ENCODE assay signal across 8 cellular contexts in genomic region chr15:84034831-84035753, GRCh38.
DNase-seq lines count a peak whose midpoint lies in the region; ATAC-seq, FAIRE-seq and TF ChIP-seq lines count a peak whose summit lies in the region.

No MANE protein-coding gene starts in this region.

- TF ChIP-seq EP300 in A549 (IDR thresholded peaks at IDR 0.05), result no peak

- no peak overlapping the region for H3K9ac ChIP-seq in OCI-LY3 (ENCODE audit: low read length)

- H3K9me3 ChIP-seq in A549 (no peaks in the 10 kb centered on the region), OCI-LY3 (ENCODE audit: insufficient read depth, low read length) (no peaks in the 10 kb centered on the region)
- H3K9me3 ChIP-seq in effector memory CD4-positive, alpha-beta T cell (ENCODE audit: control insufficient read depth, low read length), result no peaks in the 10 kb centered on the region

- 0% methylated on average over 3 of the region's 3 CpGs for WGBS in A549 (ENCODE audit: missing lambda C conversion rate)

- H3K27me3 ChIP-seq in OCI-LY3 (ENCODE audit: low read depth, low read length), result peaks cover 43% of the 10 kb centered on the region
- no peaks in the 10 kb centered on the region for H3K27me3 ChIP-seq in effector memory CD4-positive, alpha-beta T cell (replicated peaks; ENCODE audit: control insufficient read depth, insufficient read depth, low read length, poor library complexity, severe bottlenecking)

- H3K4me2 ChIP-seq in A549 (no peak overlapping the region), OCI-LY3 (ENCODE audit: low read length) (no peak overlapping the region)

- ATAC-seq in A549, result peak; percentile 64 to 86; a peak in 5 of 6 replicates
- ATAC-seq in HG03196 (IDR thresholded peaks at IDR 0.05; ENCODE audit: unreplicated experiment), result no peak

- POLR2A ChIA-PET in A549 (lab: Yijun Ruan, JAX), result no interaction called here

- H3K4me1 ChIP-seq in A549, result no peaks in the 10 kb centered on the region
- H3K4me1 ChIP-seq in OCI-LY3 (ENCODE audit: low read length), result no peaks in the 10 kb centered on the region
- H3K4me1 ChIP-seq in effector memory CD4-positive, alpha-beta T cell (ENCODE audit: control insufficient read depth, insufficient read depth, low read length, poor library complexity, severe bottlenecking), result no peaks in the 10 kb centered on the region

- peak; percentile 67 for FAIRE-seq in A549 (lab: Jason Lieb, UNC)

- CTCF ChIA-PET in A549 (lab: Yijun Ruan, JAX), result interaction anchor here (0.6 to 2.4 kb wide), 8 partner anchors 9 to 470 kb away, joined by 3 to 10 read pairs (median 4); no protein-coding TSS in a partner anchor

- no peak overlapping the region for H2AFZ ChIP-seq in OCI-LY3 (ENCODE audit: low read depth, low read length)

- TF ChIP-seq CTCF in A549 (IDR thresholded peaks at IDR 0.05) (peak; percentile 22; the same call in 1 of the 3 replicates), GM20000 (IDR thresholded peaks at IDR 0.05; ENCODE audit: extremely low read depth, missing control alignments) (no peak), OCI-LY3 (IDR thresholded peaks at IDR 0.05; ENCODE audit: low read depth, low read length) (peak; percentile 74)

- no peak for TF ChIP-seq POLR2A in A549 (IDR thresholded peaks at IDR 0.05; ENCODE audit: low read length)

- peak; percentile 14 to 33; a peak in 3 of 5 replicates for TF ChIP-seq RAD21 in A549 (conservative IDR thresholded peaks at IDR 0.05 in 1 of 2, IDR thresholded peaks at IDR 0.05 in 1 of 2)

- no peaks in the 10 kb centered on the region for H3K79me2 ChIP-seq in OCI-LY3 (ENCODE audit: low read length)

- no peaks in the 10 kb centered on the region for H4K20me1 ChIP-seq in OCI-LY3 (ENCODE audit: insufficient read depth, low read length)

- H3K36me3 ChIP-seq in OCI-LY3 (replicated peaks; ENCODE audit: low read depth, low read length), result no peaks in the 10 kb centered on the region
- H3K36me3 ChIP-seq in effector memory CD4-positive, alpha-beta T cell (ENCODE audit: control insufficient read depth, insufficient read depth, low read length), result no peaks in the 10 kb centered on the region

- H3K27ac ChIP-seq in A549 (no peak overlapping the region), OCI-LY3 (ENCODE audit: low read length) (no peak overlapping the region)
- H3K27ac ChIP-seq in effector memory CD4-positive, alpha-beta T cell (ENCODE audit: insufficient read depth, low read length, poor library complexity, severe bottlenecking), result no peak overlapping the region

- no peak overlapping the region for H3K4me3 ChIP-seq in A549
- H3K4me3 ChIP-seq in OCI-LY3 (ENCODE audit: low read length), result no peak overlapping the region
- no peak overlapping the region for H3K4me3 ChIP-seq in effector memory CD4-positive, alpha-beta T cell (ENCODE audit: insufficient read depth, low read depth, low read length, poor library complexity, severe bottlenecking)

- DNase-seq in A549 (ENCODE audit: low read depth in 1 of 2, low spot score in 1 of 2), result peak in 1 of 2 experiments; percentile 40
- peak; percentile 32 for DNase-seq in GM20000 (ENCODE audit: low spot score)
- peak; percentile 18 for DNase-seq in fibroblast of peridontal ligament (ENCODE audit: extremely low read depth)
- DNase-seq in renal cortical epithelial cell (ENCODE audit: low read depth), result peak; percentile 63
- no peak for DNase-seq in EL
- no peak for DNase-seq in effector memory CD4-positive, alpha-beta T cell

TF ChIP-seq in A549, 52 proteins besides CTCF, POLR2A, EP300 and RAD21:
- TF ChIP-seq PHF8 (IDR thresholded peaks at IDR 0.05; ENCODE audit: borderline replicate concordance, low read depth) (no peak), NR3C1 (IDR thresholded peaks at IDR 0.05) (no peak), CHD4 (IDR thresholded peaks at IDR 0.05; ENCODE audit: borderline replicate concordance) (no peak), HOXA7 (CRISPR knock-in tag; IDR thresholded peaks at IDR 0.05) (no peak), HES2 (IDR thresholded peaks at IDR 0.05) (no peak), KDM1A (IDR thresholded peaks at IDR 0.05; ENCODE audit: low read depth) (no peak), CBX8 (IDR thresholded peaks at IDR 0.05) (no peak), NPAS2 (CRISPR knock-in tag; IDR thresholded peaks at IDR 0.05; ENCODE audit: borderline replicate concordance) (no peak)
TF ChIP-seq in A549: peak in this region for 0.

Comparison
In these comparisons a context has a peak if more than half of its experiments do, and no peak if none do; other contexts are left out.
1. DNase-seq: peak in GM20000 (single experiment), fibroblast of peridontal ligament (single experiment) and renal cortical epithelial cell (single experiment); none in EL (single experiment) and effector memory CD4-positive, alpha-beta T cell (0 of 3).